ENCODE assay signal across 28 cellular contexts in the genomic region with DNA sequence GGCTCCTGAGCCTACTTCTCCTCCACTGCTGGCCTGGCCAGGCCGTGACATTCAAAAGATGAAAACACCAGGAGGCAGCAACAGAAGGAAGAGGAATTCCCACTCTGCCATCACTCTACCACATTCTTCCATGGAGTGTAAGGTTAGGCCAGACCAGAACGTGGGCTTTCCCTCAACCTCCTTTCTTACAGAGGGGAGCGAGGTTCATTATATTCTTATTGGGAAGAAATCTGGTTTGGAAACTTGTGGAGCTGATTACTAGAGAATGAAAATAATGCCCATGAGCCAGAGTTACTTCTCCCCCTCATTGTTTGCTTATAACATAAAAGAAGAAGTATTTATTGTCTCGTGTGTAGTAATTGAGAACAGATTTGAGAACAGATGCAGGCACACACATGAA.
A peak's percentile ranks its signal among the peaks of the same experiment; 100 is the strongest.
DNase-seq lines count a peak whose midpoint lies in the region; ATAC-seq, FAIRE-seq and TF ChIP-seq lines count a peak whose summit lies in the region.
"Had no signal": no experiment of that assay in that cellular context is flagged by ENCODE, and none has a peak within 500 bp of the region (broad histone marks: within the 10 kb centered on the region; RNA-seq: fewer than 3 reads in every experiment).

No MANE protein-coding gene starts in this region.

- ATAC-seq in heart right ventricle: no peak
- ATAC-seq in HG02973 (IDR thresholded peaks at IDR 0.05; ENCODE audit: unreplicated experiment): no peak
- ATAC-seq: activated naive CD8-positive, alpha-beta T cell treated with anti-CD3 and anti-CD28 coated beads, Interleukin-2, amount 50 U/mL, for 24 hours; activated T-cell treated with anti-CD3 and anti-CD28 coated beads, Interleukin-2, amount 50 U/mL, for 4 hours; left lung; stimulated activated memory B cell treated with anti-CD40 and anti-IgM and Interleukin-4, amounts not matched to agents 10 μg/mL and 1 μg/mL and 100 μg/mL, for 72 hours; upper lobe of right lung had no signal

- FAIRE-seq in endothelial cell of umbilical vein (lab: Jason Lieb, UNC) (no peak), RCC 7860 (lab: Jason Lieb, UNC) (no peak)
- FAIRE-seq: G401.6 had no signal

- H3K27me3 ChIP-seq in endothelial cell of umbilical vein (ENCODE audit: control insufficient read depth in 2 of 2, insufficient read depth in 2 of 2, low read length in 2 of 2) (no peaks in the 10 kb centered on the region), heart right ventricle (no peaks in the 10 kb centered on the region)
- H3K27me3 ChIP-seq: left lung, sigmoid colon, upper lobe of right lung had no signal

- H3K9me1 ChIP-seq in endothelial cell of umbilical vein (replicated peaks; ENCODE audit: control insufficient read depth, extremely low read depth, insufficient read depth, low read length): no peaks in the 10 kb centered on the region

- H3K79me2 ChIP-seq in endothelial cell of umbilical vein (ENCODE audit: control insufficient read depth, insufficient read depth, low read length): no peaks in the 10 kb centered on the region

- peak overlapping the region; percentile 79 for H3K27ac Mint-ChIP-seq in mesothelial cell of epicardium
- H3K27ac Mint-ChIP-seq: activated CD4-positive, alpha-beta T cell treated with anti-CD3 and anti-CD28 coated beads, Interleukin-2, amount 10 ng/mL, durations not matched to agents 24 days and 14 days; activated naive CD8-positive, alpha-beta T cell treated with anti-CD3 and anti-CD28 coated beads, Interleukin-2, amount 50 U/mL, for 24 hours; CD4-positive, alpha-beta T cell; stimulated activated memory B cell treated with anti-CD40 and anti-IgM and Interleukin-4, amounts not matched to agents 10 μg/mL and 1 μg/mL and 100 μg/mL, for 72 hours had no signal

- H3K27me3 Mint-ChIP-seq in mesothelial cell of epicardium (ENCODE audit: low read depth): no peaks in the 10 kb centered on the region
- H3K27me3 Mint-ChIP-seq: stimulated activated memory B cell treated with anti-CD40 and anti-IgM and Interleukin-4, amounts not matched to agents 10 μg/mL and 1 μg/mL and 100 μg/mL, for 72 hours had no signal

- H3K9me3 ChIP-seq in endothelial cell of umbilical vein (replicated peaks; ENCODE audit: control insufficient read depth, insufficient read depth, low read length) (no peaks in the 10 kb centered on the region), heart right ventricle (no peaks in the 10 kb centered on the region)
- H3K9me3 ChIP-seq: left lung, prostate gland, sigmoid colon, upper lobe of right lung had no signal

- peaks cover 15% of the 10 kb centered on the region for H3K4me1 Mint-ChIP-seq in mesothelial cell of epicardium
- H3K4me1 Mint-ChIP-seq: activated CD4-positive, alpha-beta T cell treated with anti-CD3 and anti-CD28 coated beads, Interleukin-2, amount 10 ng/mL, durations not matched to agents 24 days and 14 days; activated naive CD8-positive, alpha-beta T cell treated with anti-CD3 and anti-CD28 coated beads, Interleukin-2, amount 50 U/mL, for 24 hours; stimulated activated memory B cell treated with anti-CD40 and anti-IgM and Interleukin-4, amounts not matched to agents 10 μg/mL and 1 μg/mL and 100 μg/mL, for 72 hours had no signal

- peak overlapping the region; percentile 87 for H2AFZ ChIP-seq in endothelial cell of umbilical vein (ENCODE audit: low read depth, low read length)

- DNase-seq in AG20443 (ENCODE audit: low spot score): peak; percentile 29
- peak; percentile 19 for DNase-seq in HT-29 (ENCODE audit: low spot score)
- no peak for DNase-seq in endothelial cell of umbilical vein (ENCODE audit: low read depth, low spot score)
- DNase-seq in mesothelial cell of epicardium (ENCODE audit: low spot score in 2 of 2, unreplicated experiment in 2 of 2): no peak
- no peak for DNase-seq in heart right ventricle
- no peak for DNase-seq in foreskin melanocyte
- no peak for DNase-seq in RCC 7860 (ENCODE audit: low spot score)
- DNase-seq: activated CD4-positive, alpha-beta T cell treated with anti-CD3 and anti-CD28 coated beads, Interleukin-2, amount 10 ng/mL, durations not matched to agents 24 days and 14 days; activated naive CD8-positive, alpha-beta T cell treated with anti-CD3 and anti-CD28 coated beads, Interleukin-2, amount 50 U/mL, for 24 hours; activated T-cell treated with anti-CD3 and anti-CD28 coated beads, Interleukin-2, amount 50 U/mL, for 4 hours; CD4-positive, alpha-beta T cell; cerebellar nuclear complex; left lung; mesenchymal stem cell; NCI-H1417; NCI-H2081 treated with DMSO at 0.1 percent for 48 hours; NCI-H345; NCI-H82; nucleus accumbens; sigmoid colon; stimulated activated CD4-positive, alpha-beta T cell treated with anti-CD3 and anti-CD28 coated beads, Interleukin-4, amount 100 ng/mL, for 4 hours; T-helper 9 cell; upper lobe of right lung had no signal

- H3K36me3 ChIP-seq in endothelial cell of umbilical vein (ENCODE audit: control insufficient read depth in 2 of 2, extremely low read depth in 1 of 2, insufficient read depth in 2 of 2, low read length in 2 of 2) (no peaks in the 10 kb centered on the region), heart right ventricle (no peaks in the 10 kb centered on the region)
- H3K36me3 ChIP-seq: left lung, prostate gland, sigmoid colon, upper lobe of right lung had no signal

- H3K9me3 Mint-ChIP-seq in mesothelial cell of epicardium: no peaks in the 10 kb centered on the region
- H3K9me3 Mint-ChIP-seq: activated CD4-positive, alpha-beta T cell treated with anti-CD3 and anti-CD28 coated beads, Interleukin-2, amount 10 ng/mL, durations not matched to agents 24 days and 14 days; activated T-cell treated with anti-CD3 and anti-CD28 coated beads, Interleukin-2, amount 50 U/mL, for 4 hours; CD4-positive, alpha-beta T cell had no signal

- BruUV-seq in endothelial cell of umbilical vein (replicated peaks; lab: Mats Ljungman, UMichigan): no TSS peak

- TF ChIP-seq POLR2A in endothelial cell of umbilical vein (IDR thresholded peaks at IDR 0.05; ENCODE audit: low read depth, low read length): no peak

- peak overlapping the region; percentile 80 for H3K27ac ChIP-seq in endothelial cell of umbilical vein (ENCODE audit: insufficient read depth, low read depth, low read length)
- no peak overlapping the region for H3K27ac ChIP-seq in heart right ventricle
- H3K27ac ChIP-seq: left lung, prostate gland, sigmoid colon, upper lobe of right lung, VCaP had no signal

- peaks cover 39% of the 10 kb centered on the region for H3K4me1 ChIP-seq in endothelial cell of umbilical vein (ENCODE audit: control insufficient read depth, extremely low read depth, insufficient read depth, low read length)
- H3K4me1 ChIP-seq in heart right ventricle: peaks cover 0 to 33% (median 11%) of the 10 kb centered on the region in 9 donors
- H3K4me1 ChIP-seq: left lung, prostate gland, sigmoid colon had no signal

- CTCF ChIA-PET in endothelial cell of umbilical vein (lab: Charles Lee): interaction anchor here (2.9 to 3.7 kb wide), 3 partner anchors 51 to 148 kb away, joined by 23 to 44 read pairs (median 27); no protein-coding TSS in a partner anchor

- no peak overlapping the region for H3K9ac ChIP-seq in endothelial cell of umbilical vein (replicated peaks; ENCODE audit: extremely low read depth, insufficient read depth, low read length)

- TF ChIP-seq CTCF in endothelial cell of umbilical vein (IDR thresholded peaks at IDR 0.05; ENCODE audit: extremely low read depth in 1 of 2, insufficient read depth in 1 of 2, low read depth in 1 of 2, low read length in 2 of 2) (no peak), mesothelial cell of epicardium (IDR thresholded peaks at IDR 0.05; ENCODE audit: unreplicated experiment) (no peak), heart right ventricle (IDR thresholded peaks at IDR 0.05) (no peak)

- WGBS in heart right ventricle, 2 donors: 62 to 78% methylated on average over 4 of the region's 4 CpGs

- POLR2A ChIA-PET in endothelial cell of umbilical vein (lab: Charles Lee): no interaction called here

- H3K4me3 Mint-ChIP-seq in mesothelial cell of epicardium: no peak overlapping the region
- H3K4me3 Mint-ChIP-seq: activated CD4-positive, alpha-beta T cell treated with anti-CD3 and anti-CD28 coated beads, Interleukin-2, amount 10 ng/mL, durations not matched to agents 24 days and 14 days; activated naive CD8-positive, alpha-beta T cell treated with anti-CD3 and anti-CD28 coated beads, Interleukin-2, amount 50 U/mL, for 24 hours; activated T-cell treated with anti-CD3 and anti-CD28 coated beads, Interleukin-2, amount 50 U/mL, for 4 hours; CD4-positive, alpha-beta T cell; stimulated activated memory B cell treated with anti-CD40 and anti-IgM and Interleukin-4, amounts not matched to agents 10 μg/mL and 1 μg/mL and 100 μg/mL, for 72 hours had no signal

- H3K4me3 ChIP-seq in endothelial cell of umbilical vein (replicated peaks in 1 of 3; ENCODE audit: insufficient read depth in 1 of 3, low read depth in 1 of 3, low read length in 3 of 3) (no peak overlapping the region), heart right ventricle (no peak overlapping the region)
- H3K4me3 ChIP-seq: left lung, prostate gland, sigmoid colon, upper lobe of right lung had no signal

- H3K4me2 ChIP-seq in endothelial cell of umbilical vein (ENCODE audit: insufficient read depth, low read length): no peak overlapping the region

- intact Hi-C loops in endothelial cell of umbilical vein (cut with micrococcal nuclease) (no loop called here), heart right ventricle (cut with DNase I) (no loop called here)

- no peaks in the 10 kb centered on the region for H3K36me3 Mint-ChIP-seq in mesothelial cell of epicardium
- H3K36me3 Mint-ChIP-seq: stimulated activated memory B cell treated with anti-CD40 and anti-IgM and Interleukin-4, amounts not matched to agents 10 μg/mL and 1 μg/mL and 100 μg/mL, for 72 hours had no signal

- H4K20me1 ChIP-seq in endothelial cell of umbilical vein (replicated peaks; ENCODE audit: control insufficient read depth, extremely low read depth, insufficient read depth, low read length): no peaks in the 10 kb centered on the region

- dilution Hi-C loops in endothelial cell of umbilical vein (cut with MboI; ENCODE audit: extremely low pct_ligation_motif_present, low sequenced_read_pairs): no loop called here

TF ChIP-seq in endothelial cell of umbilical vein, 7 proteins besides CTCF, POLR2A, EP300 and RAD21:
- no peak for TF ChIP-seq EZH2 (IDR thresholded peaks at IDR 0.05; ENCODE audit: borderline replicate concordance, low read depth, low read length, severe bottlenecking)
- no peak for TF ChIP-seq MAX (IDR thresholded peaks at IDR 0.05; ENCODE audit: insufficient read depth, insufficient read length)
- TF ChIP-seq MYC (IDR thresholded peaks at IDR 0.05; ENCODE audit: low read depth, low read length): no peak
- no peak for TF ChIP-seq GATA2 (IDR thresholded peaks at IDR 0.05; ENCODE audit: insufficient read depth, insufficient read length, low read depth, low read length)
- no peak for TF ChIP-seq FOS (IDR thresholded peaks at IDR 0.05; ENCODE audit: borderline replicate concordance, insufficient read depth, low read length)
- no peak for TF ChIP-seq JUN (IDR thresholded peaks at IDR 0.05; ENCODE audit: borderline replicate concordance, insufficient read depth, insufficient read length, low read depth)
- no peak for TF ChIP-seq POLR2AphosphoS5 (IDR thresholded peaks at IDR 0.05; ENCODE audit: insufficient read depth, low read depth, low read length)

Comparison
In these comparisons a context has a peak if more than half of its experiments do, and no peak if none do; other contexts are left out.
1. DNase-seq: peak in AG20443 (single experiment) and HT-29 (single experiment); none in endothelial cell of umbilical vein (single experiment), mesothelial cell of epicardium (0 of 2), heart right ventricle (0 of 2), foreskin melanocyte (single experiment) and RCC 7860 (single experiment).